Comparison of ENCODE assay signal across 13 cellular contexts in the genomic region with DNA sequence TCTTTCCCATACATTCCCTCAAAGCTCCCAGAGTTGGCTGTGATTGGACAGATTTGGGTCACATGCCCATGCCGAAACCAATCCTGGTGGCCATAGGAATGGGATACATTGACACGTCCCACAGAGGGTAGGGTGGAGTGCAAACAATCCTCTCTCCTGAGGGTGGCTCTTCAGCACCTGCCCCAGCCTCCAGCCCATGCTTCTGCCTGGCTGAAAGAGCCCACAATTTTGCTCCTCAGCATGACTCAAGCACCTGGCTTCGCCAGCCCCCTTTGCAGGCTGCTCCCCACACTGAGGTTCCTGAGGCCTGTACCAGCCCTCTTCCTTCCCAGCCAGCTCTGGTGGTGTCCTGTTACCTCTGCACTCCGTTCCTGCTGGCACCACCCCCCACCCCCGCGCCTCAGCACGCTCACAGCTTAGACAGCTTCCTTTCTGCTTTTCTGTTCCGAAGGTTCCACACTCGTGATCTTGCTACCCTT.
DNase-seq lines count a peak whose midpoint lies in the region; ATAC-seq and TF ChIP-seq lines count a peak whose summit lies in the region.
"Had no signal": no experiment of that assay in that cellular context is flagged by ENCODE, and none has a peak within 500 bp of the region (broad histone marks: within the 10 kb centered on the region; RNA-seq: fewer than 3 reads in every experiment).

No MANE protein-coding gene starts in this region.

- H2BK12ac ChIP-seq in neuronal stem cell (ENCODE audit: low read length): no peak overlapping the region

- no peak overlapping the region for H4K91ac ChIP-seq in neuronal stem cell (ENCODE audit: low read depth, low read length, poor library complexity)

- TF ChIP-seq CTCF in SK-N-SH (IDR thresholded peaks at IDR 0.05): no peak

- TF ChIP-seq EP300 in SK-N-SH (IDR thresholded peaks at IDR 0.05; ENCODE audit: borderline replicate concordance in 1 of 2, low read depth in 1 of 2, low read length in 1 of 2): no peak

- POLR2A ChIA-PET in SK-N-SH (lab: Yijun Ruan, JAX): no interaction called here

- DNase-seq in SK-N-SH (no peak), neuronal stem cell (ENCODE audit: low spot score) (no peak), NCI-H2029 (lab: John Stamatoyannopoulos, UW) (no peak)
- peak; percentile 35 for DNase-seq in activated naive CD8-positive, alpha-beta T cell treated with anti-CD3 and anti-CD28 coated beads for 36 hours
- DNase-seq: erythroblast, left lung, NCI-H2029 treated with DMSO at 0.1 percent for 48 hours, SW 1271 had no signal

- no peak overlapping the region for H3K9ac ChIP-seq in SK-N-SH
- no peak overlapping the region for H3K9ac ChIP-seq in HUES64 (ENCODE audit: low read depth, low read length)
- H3K9ac ChIP-seq in neuronal stem cell (ENCODE audit: low read depth, low read length, poor library complexity): no peak overlapping the region

- H2AFZ ChIP-seq in SK-N-SH (ENCODE audit: low read depth): no peak overlapping the region
- H2AFZ ChIP-seq in neuronal stem cell (ENCODE audit: low read length): peak overlapping the region; percentile 91

- no peaks in the 10 kb centered on the region for H3K9me2 ChIP-seq in SK-N-SH

- no peak overlapping the region for H3K14ac ChIP-seq in neuronal stem cell (ENCODE audit: low read length)

- H2BK5ac ChIP-seq in neuronal stem cell (ENCODE audit: low read length): peak overlapping the region; percentile 33

- peaks cover 9% of the 10 kb centered on the region for H3K4me1 Mint-ChIP-seq in activated naive CD8-positive, alpha-beta T cell treated with anti-CD3 and anti-CD28 coated beads for 36 hours

- TF ChIP-seq RAD21 in SK-N-SH (IDR thresholded peaks at IDR 0.05; ENCODE audit: low read length): no peak

- H3K79me2 ChIP-seq in SK-N-SH (ENCODE audit: insufficient read depth): no peaks in the 10 kb centered on the region

- CTCF ChIA-PET in SK-N-SH (lab: Yijun Ruan, JAX): interaction anchor here (0.8 to 1.6 kb wide), 3 partner anchors 9 to 85 kb away, joined by 3 to 4 read pairs (median 3); no protein-coding TSS in a partner anchor

- H3K27me3 ChIP-seq in SK-N-SH (ENCODE audit: insufficient read depth) (no peaks in the 10 kb centered on the region), HUES64 (ENCODE audit: insufficient read depth, low read length) (no peaks in the 10 kb centered on the region), neuronal stem cell (ENCODE audit: control insufficient read depth in 3 of 3, insufficient read depth in 3 of 3, low read depth in 1 of 3, low read length in 3 of 3) (peaks cover 0 to 2% (median 2%) of the 10 kb centered on the region in 3 experiments)
- H3K27me3 ChIP-seq: left lung had no signal

- peaks cover 5% of the 10 kb centered on the region for H3K27me3 Mint-ChIP-seq in activated naive CD8-positive, alpha-beta T cell treated with anti-CD3 and anti-CD28 coated beads for 36 hours

- peak overlapping the region; percentile 6 for H2BK15ac ChIP-seq in neuronal stem cell (ENCODE audit: low read length)

- no peak for TF ChIP-seq POLR2A in GM18505 (IDR thresholded peaks at IDR 0.05; ENCODE audit: borderline replicate concordance, extremely low read depth, insufficient read depth, insufficient read length)

- no peaks in the 10 kb centered on the region for H3K9me3 Mint-ChIP-seq in activated naive CD8-positive, alpha-beta T cell treated with anti-CD3 and anti-CD28 coated beads for 36 hours

- peaks cover 2% of the 10 kb centered on the region for H3K79me1 ChIP-seq in neuronal stem cell (ENCODE audit: low read depth, low read length)

- H3K36me3 ChIP-seq in SK-N-SH (replicated peaks in 1 of 2; ENCODE audit: control insufficient read depth in 1 of 2, insufficient read depth in 2 of 2, low read length in 1 of 2) (no peaks in the 10 kb centered on the region), HUES64 (ENCODE audit: insufficient read depth, low read length) (no peaks in the 10 kb centered on the region), neuronal stem cell (replicated peaks in 1 of 2; ENCODE audit: control insufficient read depth in 2 of 2, insufficient read depth in 2 of 2, low read length in 2 of 2) (no peaks in the 10 kb centered on the region)
- H3K36me3 ChIP-seq: left lung had no signal

- H3K9me3 ChIP-seq in SK-N-SH: no peaks in the 10 kb centered on the region
- H3K9me3 ChIP-seq in HUES64 (ENCODE audit: insufficient read depth, low read depth, low read length): no peaks in the 10 kb centered on the region
- peaks cover 0 to 3% of the 10 kb centered on the region in 2 donors for H3K9me3 ChIP-seq in neuronal stem cell (replicated peaks in 1 of 2; ENCODE audit: control insufficient read depth in 2 of 2, insufficient read depth in 1 of 2, low read depth in 1 of 2, low read length in 2 of 2)
- H3K9me3 ChIP-seq: left lung had no signal

- H3K4me1 ChIP-seq in SK-N-SH (ENCODE audit: control insufficient read depth in 1 of 2, insufficient read depth in 2 of 2, low read depth in 1 of 2, low read length in 1 of 2): peaks cover 0 to 5% of the 10 kb centered on the region in 2 experiments; a peak in 1 of 4 replicates
- 0 out of 2 replicates have a peak, but pooled peaks cover 4% of the 10 kb centered on the region for H3K4me1 ChIP-seq in HUES64 (ENCODE audit: insufficient read depth, low read length)
- H3K4me1 ChIP-seq in neuronal stem cell (ENCODE audit: control insufficient read depth in 2 of 2, insufficient read depth in 1 of 2, low read depth in 1 of 2, low read length in 2 of 2): peaks cover 0 to 6% of the 10 kb centered on the region in 2 donors
- H3K4me1 ChIP-seq: left lung had no signal

- H2AK5ac ChIP-seq in neuronal stem cell (ENCODE audit: low read depth, low read length): no peak overlapping the region

- ATAC-seq in SK-N-SH treated with all-trans-retinoic acid at 6 μM for 48 hours: no peak; the same call in 1 of the 3 replicates
- ATAC-seq in HG02571 (IDR thresholded peaks at IDR 0.05; ENCODE audit: unreplicated experiment): no peak
- no peak for ATAC-seq in GM18505 (IDR thresholded peaks at IDR 0.05; ENCODE audit: unreplicated experiment)
- ATAC-seq: left lung had no signal

- no peak overlapping the region for H3K4me3 ChIP-seq in SK-N-SH (ENCODE audit: low read depth in 2 of 2, low read length in 1 of 2)
- H3K4me3 ChIP-seq in HUES64 (ENCODE audit: low read length): 0 out of 2 replicates have a peak overlapping the region, but pooled peaks have one; percentile 9
- peak overlapping the region in 1 of 2 donors; percentile 23 for H3K4me3 ChIP-seq in neuronal stem cell (ENCODE audit: low read length in 2 of 2)
- H3K4me3 ChIP-seq: left lung, skin epidermis had no signal

- peak overlapping the region; percentile 60 for H3K18ac ChIP-seq in neuronal stem cell (ENCODE audit: low read length)

- H3K23ac ChIP-seq in neuronal stem cell (ENCODE audit: low read depth, low read length, poor library complexity): no peak overlapping the region

- H3K27ac Mint-ChIP-seq in activated naive CD8-positive, alpha-beta T cell treated with anti-CD3 and anti-CD28 coated beads for 36 hours: no peak overlapping the region

- H2BK120ac ChIP-seq in neuronal stem cell (ENCODE audit: low read depth, low read length): peak overlapping the region; percentile 82

- no peak overlapping the region for H3K4me3 Mint-ChIP-seq in activated naive CD8-positive, alpha-beta T cell treated with anti-CD3 and anti-CD28 coated beads for 36 hours

- 71% methylated on average over 8 of the region's 9 CpGs for WGBS in SK-N-SH (ENCODE audit: low lambda C conversion rate)
- 37% methylated on average over 9 of the region's 9 CpGs for WGBS in HUES64
- no CpG with 5 or more reads among the region's 9 CpGs for WGBS in neuronal stem cell (ENCODE audit: extremely low coverage in 2 of 2, insufficient read length in 2 of 2, insufficient replicate concordance in 1 of 2), 2 donors

- H3K4me2 ChIP-seq in SK-N-SH (no peak overlapping the region), neuronal stem cell (ENCODE audit: insufficient read depth, low read length, poor library complexity, severe bottlenecking) (peak overlapping the region; percentile 28)

- H3K27ac ChIP-seq in SK-N-SH (ENCODE audit: low read depth in 2 of 2, low read length in 1 of 2) (no peak overlapping the region), HUES64 (ENCODE audit: low read depth, low read length) (no peak overlapping the region), neuronal stem cell (replicated peaks; ENCODE audit: low read length) (peak overlapping the region; percentile 20)
- H3K27ac ChIP-seq: left lung, skin epidermis had no signal

- H3F3A ChIP-seq in SK-N-SH (replicated peaks; ENCODE audit: insufficient read depth): no peaks in the 10 kb centered on the region

- peak overlapping the region; percentile 24 for H4K8ac ChIP-seq in neuronal stem cell (ENCODE audit: low read depth, low read length)

- H3K4ac ChIP-seq in neuronal stem cell (ENCODE audit: low read length): peak overlapping the region; percentile 19

- no peaks in the 10 kb centered on the region for H4K20me1 ChIP-seq in SK-N-SH (ENCODE audit: insufficient read depth)

- no peaks in the 10 kb centered on the region for H3K36me3 Mint-ChIP-seq in activated naive CD8-positive, alpha-beta T cell treated with anti-CD3 and anti-CD28 coated beads for 36 hours

TF ChIP-seq in SK-N-SH, 30 proteins besides CTCF, POLR2A, EP300 and RAD21:
- no peak for TF ChIP-seq POLR2AphosphoS5 (IDR thresholded peaks at IDR 0.05; ENCODE audit: low read depth, low read length)
- TF ChIP-seq, protein P1, sequence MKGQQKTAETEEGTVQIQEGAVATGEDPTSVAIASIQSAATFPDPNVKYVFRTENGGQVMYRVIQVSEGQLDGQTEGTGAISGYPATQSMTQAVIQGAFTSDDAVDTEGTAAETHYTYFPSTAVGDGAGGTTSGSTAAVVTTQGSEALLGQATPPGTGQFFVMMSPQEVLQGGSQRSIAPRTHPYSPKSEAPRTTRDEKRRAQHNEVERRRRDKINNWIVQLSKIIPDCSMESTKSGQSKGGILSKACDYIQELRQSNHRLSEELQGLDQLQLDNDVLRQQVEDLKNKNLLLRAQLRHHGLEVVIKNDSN (IDR thresholded peaks at IDR 0.05; ENCODE audit: borderline replicate concordance, low read depth): peak; percentile 35; the same call in 1 of the 2 replicates

TF ChIP-seq in SK-N-SH treated with all-trans-retinoic acid at 6 μM for 48 hours, 23 proteins besides CTCF, POLR2A, EP300 and RAD21:
- TF ChIP-seq CSDC2 (CRISPR knock-in tag; IDR thresholded peaks at IDR 0.05): no peak
- TF ChIP-seq ZNF8 (CRISPR knock-in tag; IDR thresholded peaks at IDR 0.05): no peak
- TF ChIP-seq, protein P2, sequence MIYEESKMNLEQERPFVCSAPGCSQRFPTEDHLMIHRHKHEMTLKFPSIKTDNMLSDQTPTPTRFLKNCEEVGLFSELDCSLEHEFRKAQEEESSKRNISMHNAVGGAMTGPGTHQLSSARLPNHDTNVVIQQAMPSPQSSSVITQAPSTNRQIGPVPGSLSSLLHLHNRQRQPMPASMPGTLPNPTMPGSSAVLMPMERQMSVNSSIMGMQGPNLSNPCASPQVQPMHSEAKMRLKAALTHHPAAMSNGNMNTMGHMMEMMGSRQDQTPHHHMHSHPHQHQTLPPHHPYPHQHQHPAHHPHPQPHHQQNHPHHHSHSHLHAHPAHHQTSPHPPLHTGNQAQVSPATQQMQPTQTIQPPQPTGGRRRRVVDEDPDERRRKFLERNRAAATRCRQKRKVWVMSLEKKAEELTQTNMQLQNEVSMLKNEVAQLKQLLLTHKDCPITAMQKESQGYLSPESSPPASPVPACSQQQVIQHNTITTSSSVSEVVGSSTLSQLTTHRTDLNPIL (CRISPR knock-in tag; IDR thresholded peaks at IDR 0.05; ENCODE audit: low read depth): no peak
